In the genomic region with DNA sequence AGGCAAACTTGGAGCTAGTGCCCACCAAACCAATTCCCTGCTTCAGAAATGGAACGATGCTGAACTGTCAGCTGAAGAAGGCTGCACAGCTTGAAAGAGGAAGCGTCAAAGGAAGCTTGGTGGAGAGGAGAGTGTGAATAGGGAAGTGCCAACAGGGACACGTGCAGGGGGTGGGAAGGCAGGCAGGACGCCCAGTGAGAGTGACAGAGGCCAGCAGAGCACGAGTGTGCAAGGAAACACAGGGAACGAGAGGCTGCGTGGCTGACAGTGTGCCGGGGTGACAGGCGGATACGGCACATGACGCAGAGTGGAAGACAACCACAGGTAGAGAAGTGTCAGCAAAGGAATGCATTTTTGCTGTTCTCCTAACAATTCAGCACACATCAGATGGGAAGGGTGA, we compare ENCODE assay signal across 33 cellular contexts.
DNase-seq lines count a peak whose midpoint lies in the region; ATAC-seq and TF ChIP-seq lines count a peak whose summit lies in the region.
"Had no signal": no experiment of that assay in that cellular context is flagged by ENCODE, and none has a peak within 500 bp of the region (broad histone marks: within the 10 kb centered on the region; RNA-seq: fewer than 3 reads in every experiment).

No MANE protein-coding gene starts in this region.

- H3K27ac Mint-ChIP-seq in memory B cell, result peak overlapping the region; percentile 2
- H3K27ac Mint-ChIP-seq: activated naive CD8-positive, alpha-beta T cell treated with anti-CD3 and anti-CD28 coated beads, Interleukin-2, amount 50 U/mL, for 24 hours; activated T-cell treated with anti-CD3 and anti-CD28 coated beads, Interleukin-2, amount 50 U/mL, for 72 hours; CD8-positive, alpha-beta memory T cell; H9; mesothelial cell of epicardium; naive thymus-derived CD4-positive, alpha-beta T cell; T-helper 1 cell treated with Interleukin-12 subunit alpha and Interleukin-12 subunit beta and Interleukin-4 antibody, amounts not matched to agents 30 μg/mL and 1 μg/mL, for 36 hours had no signal

- H3K27ac ChIP-seq in right atrium auricular region, result no peak overlapping the region
- H3K27ac ChIP-seq: A549, cardiac muscle cell, colonic mucosa, HL-60, KMS-11, upper lobe of right lung had no signal

- no peak for TF ChIP-seq CTCF in right atrium auricular region (IDR thresholded peaks at IDR 0.05)

- ATAC-seq in Right ventricle myocardium superior (ENCODE audit: poor library complexity) (peak; percentile 11), memory B cell (ENCODE audit: low read depth) (peak; percentile 63), GM19395 (IDR thresholded peaks at IDR 0.05; ENCODE audit: unreplicated experiment) (no peak), HG03139 (IDR thresholded peaks at IDR 0.05; ENCODE audit: unreplicated experiment) (no peak)
- ATAC-seq: A549; activated CD4-positive, CD25-positive, alpha-beta regulatory T cell treated with anti-CD3 and anti-CD28 coated beads, Interleukin-2, amount 50 U/mL, for 24 hours; activated naive CD8-positive, alpha-beta T cell treated with anti-CD3 and anti-CD28 coated beads, Interleukin-2, amount 50 U/mL, for 24 hours; activated T-cell treated with anti-CD3 and anti-CD28 coated beads, Interleukin-2, amount 50 U/mL, for 72 hours; naive thymus-derived CD4-positive, alpha-beta T cell; upper lobe of right lung had no signal

- intact Hi-C loops in Right ventricle myocardium superior (cut with DNase I), result loop anchor here (10.0 kb wide), 1 partner anchor 61 kb away; no protein-coding TSS in a partner anchor

- H3K4me3 ChIP-seq in right atrium auricular region, result no peak overlapping the region
- H3K4me3 ChIP-seq: A549, cardiac muscle cell, colonic mucosa, MG63, upper lobe of right lung had no signal

- H3K4me1 Mint-ChIP-seq in memory B cell, result peaks cover 10% of the 10 kb centered on the region
- H3K4me1 Mint-ChIP-seq: activated naive CD8-positive, alpha-beta T cell treated with anti-CD3 and anti-CD28 coated beads, Interleukin-2, amount 50 U/mL, for 24 hours; CD8-positive, alpha-beta memory T cell had no signal

- no peak overlapping the region for H3K4me3 Mint-ChIP-seq in memory B cell
- H3K4me3 Mint-ChIP-seq: activated naive CD8-positive, alpha-beta T cell treated with anti-CD3 and anti-CD28 coated beads, Interleukin-2, amount 50 U/mL, for 24 hours; activated T-cell treated with anti-CD3 and anti-CD28 coated beads, Interleukin-2, amount 50 U/mL, for 72 hours; CD8-positive, alpha-beta memory T cell; H9; mesothelial cell of epicardium; T-helper 1 cell treated with Interleukin-12 subunit alpha and Interleukin-12 subunit beta and Interleukin-4 antibody, amounts not matched to agents 30 μg/mL and 1 μg/mL, for 36 hours had no signal

- H3K9me3 ChIP-seq in right atrium auricular region, result no peaks in the 10 kb centered on the region
- H3K9me3 ChIP-seq: A549, colonic mucosa, MG63, upper lobe of right lung had no signal

- no peaks in the 10 kb centered on the region for H3K36me3 ChIP-seq in right atrium auricular region
- H3K36me3 ChIP-seq: cardiac muscle cell, colonic mucosa, MG63, upper lobe of right lung had no signal

- peaks cover 2% of the 10 kb centered on the region for H3K27me3 Mint-ChIP-seq in memory B cell
- H3K27me3 Mint-ChIP-seq: activated naive CD8-positive, alpha-beta T cell treated with anti-CD3 and anti-CD28 coated beads, Interleukin-2, amount 50 U/mL, for 24 hours; CD8-positive, alpha-beta memory T cell had no signal

- DNase-seq in Right ventricle myocardium superior (peak; percentile 56), right atrium auricular region (ENCODE audit: low spot score) (no peak), SKM-1 treated with dmso at 0.1 percent for 144 hours (lab: John Stamatoyannopoulos, UW; ENCODE audit: unreplicated experiment) (peak; percentile 29), memory B cell (ENCODE audit: low spot score in 2 of 2) (no peak), H4 (ENCODE audit: low spot score) (no peak), AG08396 (ENCODE audit: low spot score) (no peak)
- DNase-seq: activated CD4-positive, alpha-beta T cell treated with anti-CD3 and anti-CD28 coated beads, Interleukin-2, amount 50 U/mL, for 48 hours; activated naive CD4-positive, alpha-beta T cell; activated naive CD8-positive, alpha-beta T cell treated with anti-CD3 and anti-CD28 coated beads, Interleukin-2, amount 50 U/mL, for 24 hours; activated T-cell treated with anti-CD3 and anti-CD28 coated beads, Interleukin-2, amount 50 U/mL, for 72 hours; AML-193; CD8-positive, alpha-beta memory T cell; colonic mucosa; effector memory CD4-positive, alpha-beta T cell; H9; kidney; MG63; naive thymus-derived CD4-positive, alpha-beta T cell; NCI-H146; NCI-H345; NCI-H69; stimulated activated CD4-positive, alpha-beta T cell treated with anti-CD3 and anti-CD28 coated beads, Interleukin-15, amount 100 ng/mL, for 24 hours; stimulated activated CD4-positive, alpha-beta T cell treated with anti-CD3 and anti-CD28 coated beads, Interleukin-4, amount 100 ng/mL, for 4 hours; upper lobe of right lung had no signal

- peaks cover 11% of the 10 kb centered on the region for H3K36me3 Mint-ChIP-seq in memory B cell
- H3K36me3 Mint-ChIP-seq: CD8-positive, alpha-beta memory T cell; mesothelial cell of epicardium; naive thymus-derived CD4-positive, alpha-beta T cell had no signal

- no peaks in the 10 kb centered on the region for H3K27me3 ChIP-seq in right atrium auricular region
- H3K27me3 ChIP-seq: cardiac muscle cell, colonic mucosa, MG63, upper lobe of right lung had no signal

- peaks cover 1% of the 10 kb centered on the region for H3K9me3 Mint-ChIP-seq in memory B cell
- H3K9me3 Mint-ChIP-seq: mesothelial cell of epicardium had no signal

- peaks cover 0 to 15% of the 10 kb centered on the region in 2 donors for H3K4me1 ChIP-seq in right atrium auricular region
- H3K4me1 ChIP-seq: colonic mucosa had no signal

Comparison
In these comparisons a context has a peak if more than half of its experiments do, and no peak if none do; other contexts are left out.
1. DNase-seq: peak in Right ventricle myocardium superior (single experiment) and SKM-1 treated with dmso at 0.1 percent for 144 hours (single experiment); none in right atrium auricular region (single experiment), memory B cell (0 of 2), H4 (single experiment) and AG08396 (single experiment).
2. ATAC-seq: peak in Right ventricle myocardium superior (single experiment) and memory B cell (single experiment); none in GM19395 (single experiment) and HG03139 (single experiment).